13 cellular contexts compared by ENCODE assay signal in genomic region chr11:3087373-3087772, GRCh38. TPM values are rescaled to one million over a fixed set of nuclear protein-coding genes. Genes with fewer than 3 reads are reported as not detected.
A peak's percentile ranks its signal among the peaks of the same experiment; 100 is the strongest.
DNase-seq lines count a peak whose midpoint lies in the region; ATAC-seq and TF ChIP-seq lines count a peak whose summit lies in the region.
"Had no signal": no experiment of that assay in that cellular context is flagged by ENCODE, and none has a peak within 500 bp of the region (broad histone marks: within the 10 kb centered on the region; RNA-seq: fewer than 3 reads in every experiment).

No MANE protein-coding gene starts in this region.

- H3K79me1 ChIP-seq in neuronal stem cell (ENCODE audit: low read depth, low read length) = peaks cover 2% of the 10 kb centered on the region

- H3K27ac ChIP-seq in RWPE2 (ENCODE audit: poor library complexity, severe bottlenecking) (no peak overlapping the region), neuronal stem cell (replicated peaks; ENCODE audit: low read length) (no peak overlapping the region)
- H3K27ac ChIP-seq: BLaER1 had no signal

- H3K18ac ChIP-seq in neuronal stem cell (ENCODE audit: low read length) = no peak overlapping the region

- no peak overlapping the region for H3K14ac ChIP-seq in neuronal stem cell (ENCODE audit: low read length)

- H2BK15ac ChIP-seq in neuronal stem cell (ENCODE audit: low read length) = no peak overlapping the region

- H3K23ac ChIP-seq in neuronal stem cell (ENCODE audit: low read depth, low read length, poor library complexity) = peak overlapping the region; percentile 75

- no peak overlapping the region for H2AK5ac ChIP-seq in neuronal stem cell (ENCODE audit: low read depth, low read length)

- no peak for TF ChIP-seq CTCF in RWPE2 (IDR thresholded peaks at IDR 0.05; ENCODE audit: poor library complexity, severe bottlenecking)

- H3K36me3 ChIP-seq in RWPE2 (ENCODE audit: low read depth) = no peaks in the 10 kb centered on the region
- peaks cover 0 to 2% of the 10 kb centered on the region in 2 donors for H3K36me3 ChIP-seq in neuronal stem cell (replicated peaks in 1 of 2; ENCODE audit: control insufficient read depth in 2 of 2, insufficient read depth in 2 of 2, low read length in 2 of 2)

- no peak overlapping the region for H3K4me2 ChIP-seq in neuronal stem cell (ENCODE audit: insufficient read depth, low read length, poor library complexity, severe bottlenecking)
- H3K4me2 ChIP-seq: BLaER1 had no signal

- no peak overlapping the region for H4K8ac ChIP-seq in neuronal stem cell (ENCODE audit: low read depth, low read length)

- H3K4me3 ChIP-seq in RWPE2 (ENCODE audit: severe bottlenecking) = no peak overlapping the region
- H3K4me3 ChIP-seq in neuronal stem cell (ENCODE audit: low read length in 2 of 2) = no peak overlapping the region
- H3K4me3 ChIP-seq: BLaER1 had no signal

- H2BK5ac ChIP-seq in neuronal stem cell (ENCODE audit: low read length) = no peak overlapping the region

- whole genome bisulfite sequencing in neuronal stem cell (ENCODE audit: extremely low coverage in 2 of 2, insufficient read length in 2 of 2, insufficient replicate concordance in 1 of 2), 2 donors = no CpG with 5 or more reads among the region's 11 CpGs

- no peak overlapping the region for H3K9ac ChIP-seq in neuronal stem cell (ENCODE audit: low read depth, low read length, poor library complexity)
- H3K9ac ChIP-seq: BLaER1 had no signal

- H3K4me1 ChIP-seq in RWPE2 (ENCODE audit: insufficient read depth, poor library complexity, severe bottlenecking) (peaks cover 6% of the 10 kb centered on the region), neuronal stem cell (ENCODE audit: control insufficient read depth in 2 of 2, insufficient read depth in 1 of 2, low read depth in 1 of 2, low read length in 2 of 2) (peaks cover 0 to 5% of the 10 kb centered on the region in 2 donors)

- H3K9me3 ChIP-seq in RWPE2 (ENCODE audit: severe bottlenecking) = no peaks in the 10 kb centered on the region
- H3K9me3 ChIP-seq in neuronal stem cell (replicated peaks in 1 of 2; ENCODE audit: control insufficient read depth in 2 of 2, insufficient read depth in 1 of 2, low read depth in 1 of 2, low read length in 2 of 2) = no peaks in the 10 kb centered on the region
- H3K9me3 ChIP-seq: BLaER1 had no signal

- no peak overlapping the region for H3K4ac ChIP-seq in neuronal stem cell (ENCODE audit: low read length)

- DNase-seq in AG08396 (ENCODE audit: low spot score) (peak; percentile 4), GM03348 (ENCODE audit: low spot score) (peak; percentile 4), RWPE2 (ENCODE audit: low spot score) (peak; percentile 52), neuronal stem cell (ENCODE audit: low spot score) (no peak), NCI-H1105 treated with DMSO at 0.1 percent for 48 hours (lab: John Stamatoyannopoulos, UW) (no peak)
- DNase-seq: Calu3; CD4-positive, CD25-positive, alpha-beta regulatory T cell; DMS 273 treated with DMSO at 0.1 percent for 48 hours; IMR-90; KBM-7 had no signal

- ATAC-seq in RWPE2 (ENCODE audit: low read depth) = no peak
- ATAC-seq in HG03521 (IDR thresholded peaks at IDR 0.05; ENCODE audit: unreplicated experiment) = no peak
- ATAC-seq: HCT116 had no signal

- H2AFZ ChIP-seq in neuronal stem cell (ENCODE audit: low read length) = no peak overlapping the region

- H2BK12ac ChIP-seq in neuronal stem cell (ENCODE audit: low read length) = no peak overlapping the region

- H4K91ac ChIP-seq in neuronal stem cell (ENCODE audit: low read depth, low read length, poor library complexity) = no peak overlapping the region

- H3K27me3 ChIP-seq in RWPE2 (ENCODE audit: insufficient read depth, poor library complexity, severe bottlenecking) = no peaks in the 10 kb centered on the region
- peaks cover 0 to 2% (median 0%) of the 10 kb centered on the region in 3 experiments for H3K27me3 ChIP-seq in neuronal stem cell (ENCODE audit: control insufficient read depth in 3 of 3, insufficient read depth in 3 of 3, low read depth in 1 of 3, low read length in 3 of 3)
- H3K27me3 ChIP-seq: BLaER1 had no signal

- no peak overlapping the region for H2BK120ac ChIP-seq in neuronal stem cell (ENCODE audit: low read depth, low read length)

RNA-seq across cellular contexts. Expression of gene CARS1, which starts 30.1 kb away (rescaled TPM):
- 21.3 TPM for polyA plus RNA-seq in neuronal stem cell (2013, experiment 1 of 2)
- polyA plus RNA-seq in neuronal stem cell (2013, experiment 2 of 2) = 20.1 TPM

Comparison
In these comparisons a context has a peak if more than half of its experiments do, and no peak if none do; other contexts are left out.
1. DNase-seq: peak in AG08396 (single experiment), GM03348 (single experiment) and RWPE2 (single experiment); none in neuronal stem cell (single experiment) and NCI-H1105 treated with DMSO at 0.1 percent for 48 hours (single experiment).